Comparison of ENCODE assay signal across 11 cellular contexts in the genomic region with DNA sequence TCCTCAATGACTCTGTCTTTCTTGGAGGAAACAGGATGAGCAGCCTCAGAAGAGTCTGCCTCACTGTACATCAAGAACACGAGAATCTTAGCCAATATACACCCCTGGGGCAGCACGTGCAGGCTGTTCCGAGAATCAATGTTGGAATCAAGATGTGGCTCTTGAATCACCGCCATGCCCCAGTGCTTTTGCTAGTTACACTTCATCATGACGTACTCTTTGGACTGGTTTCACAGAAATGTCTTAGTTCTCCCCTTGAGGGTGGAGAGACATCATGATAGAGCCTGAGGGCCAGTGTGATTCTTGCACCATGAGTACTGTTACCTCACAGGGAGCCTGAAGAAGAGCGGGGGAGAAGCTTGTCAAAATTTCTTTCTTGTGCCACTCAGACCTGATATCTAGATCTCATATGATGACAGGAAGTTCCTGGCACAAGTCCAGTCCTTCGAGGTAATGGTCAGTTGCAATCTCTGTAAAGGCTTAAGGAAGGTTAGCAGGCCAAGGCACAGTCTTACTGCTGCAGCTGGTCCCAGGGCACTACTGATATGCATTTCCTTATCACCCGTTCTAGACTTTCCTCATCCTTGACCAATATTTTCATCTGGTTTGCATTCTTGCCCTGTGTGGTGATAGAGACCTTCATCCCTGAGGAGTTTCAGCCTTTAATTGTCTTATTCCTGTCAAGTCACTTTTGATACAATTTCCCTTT. TPM values are rescaled to one million over a fixed set of nuclear protein-coding genes. Genes with fewer than 3 reads are reported as not detected.
A peak's percentile ranks its signal among the peaks of the same experiment; 100 is the strongest.
DNase-seq lines count a peak whose midpoint lies in the region; ATAC-seq and TF ChIP-seq lines count a peak whose summit lies in the region.
"Had no signal": no experiment of that assay in that cellular context is flagged by ENCODE, and none has a peak within 500 bp of the region (broad histone marks: within the 10 kb centered on the region; RNA-seq: fewer than 3 reads in every experiment).

No MANE protein-coding gene starts in this region.

- H3K4me3 Mint-ChIP-seq in endodermal cell: no peak overlapping the region
- H3K4me3 Mint-ChIP-seq: activated CD4-positive, alpha-beta T cell treated with anti-CD3 and anti-CD28 coated beads for 36 hours had no signal

- no TSS peak for BruUV-seq in PC-3 (replicated peaks; lab: Mats Ljungman, UMichigan)

- no peak overlapping the region for H3K9ac ChIP-seq in PC-3 (ENCODE audit: low read length)
- H3K9ac ChIP-seq in endodermal cell (ENCODE audit: extremely low read depth, low read length, poor library complexity, severe bottlenecking): no peak overlapping the region

- H3F3A ChIP-seq in PC-3 (ENCODE audit: low read length, unreplicated experiment): no peaks in the 10 kb centered on the region

- H3K27ac ChIP-seq in PC-3 (ENCODE audit: low read length): no peak overlapping the region
- peak overlapping the region; percentile 62 to 91 (median 82) for H3K27ac ChIP-seq in right lobe of liver
- no peak overlapping the region for H3K27ac ChIP-seq in aorta (ENCODE audit: low read depth in 1 of 2, low read length in 2 of 2)
- no peak overlapping the region for H3K27ac ChIP-seq in endodermal cell (ENCODE audit: low read depth, low read length)
- H3K27ac ChIP-seq: SJSA1 had no signal

- H3K36me3 ChIP-seq in PC-3 (ENCODE audit: low read depth, low read length) (no peaks in the 10 kb centered on the region), right lobe of liver (no peaks in the 10 kb centered on the region), aorta (ENCODE audit: control insufficient read depth in 1 of 2, insufficient read depth in 2 of 2, low read length in 1 of 2) (no peaks in the 10 kb centered on the region), endodermal cell (ENCODE audit: control insufficient read depth, insufficient read depth, low read length) (no peaks in the 10 kb centered on the region)
- H3K36me3 ChIP-seq: SJSA1 had no signal

- POLR2A ChIA-PET in PC-3 (lab: Charles Lee; ENCODE audit: unreplicated experiment): interaction anchor here (0.7 kb wide), 1 partner anchor 309 kb away, joined by 3 read pairs; no protein-coding TSS in a partner anchor

- no peaks in the 10 kb centered on the region for H4K20me1 ChIP-seq in PC-3 (ENCODE audit: low read length)

- intact Hi-C loops in PC-3 (cut with micrococcal nuclease) (loop anchor here (10.0 kb wide), 1 partner anchor 506 kb away; no protein-coding TSS in a partner anchor), right lobe of liver (cut with DNase I) (loop anchor here in 1 of 2 donors (10.0 kb wide), 1 partner anchor 66 kb away; the partner anchor contains the start of gene MYO1B), aorta (cut with DNase I) (loop anchor here in 1 of 2 donors (10.0 kb wide), 1 partner anchor 46 kb away; no protein-coding TSS in a partner anchor)

- CTCF ChIA-PET in PC-3 (lab: Charles Lee): no interaction called here

- 27% methylated on average over 5 of the region's 8 CpGs for WGBS in right lobe of liver (ENCODE audit: insufficient coverage, low coverage, low lambda C conversion rate, missing lambda C conversion rate)
- WGBS in aorta, 2 donors: 29 to 40% methylated on average over 8 of the region's 8 CpGs
- WGBS in endodermal cell (ENCODE audit: insufficient coverage in 1 of 2, insufficient read length in 1 of 2), 2 experiments: 94 to 96% methylated on average over 8 of the region's 8 CpGs

- no peak overlapping the region for H3K4me2 ChIP-seq in PC-3 (ENCODE audit: low read length)

- DNase-seq in PC-3 (peak; percentile 58), right lobe of liver (peak; percentile 45 to 66 (median 63)), aorta (peak; percentile 54 to 78), endodermal cell (no peak)
- no peak for DNase-seq in stimulated activated CD8-positive, alpha-beta memory T cell treated with anti-CD3 and anti-CD28 coated beads, Interleukin-4, amount 100 ng/mL, for 48 hours
- DNase-seq: activated CD4-positive, alpha-beta T cell treated with anti-CD3 and anti-CD28 coated beads for 36 hours; DND-41; NCI-H510A had no signal

- peaks cover 30% of the 10 kb centered on the region for H3K4me1 ChIP-seq in PC-3 (ENCODE audit: insufficient read depth, low read length)
- H3K4me1 ChIP-seq in right lobe of liver: peaks cover 0 to 62% (median 24%) of the 10 kb centered on the region in 4 donors
- peaks cover 6 to 9% of the 10 kb centered on the region in 2 donors for H3K4me1 ChIP-seq in aorta (ENCODE audit: control insufficient read depth in 1 of 2, insufficient read depth in 2 of 2, low read length in 2 of 2)
- H3K4me1 ChIP-seq in endodermal cell (ENCODE audit: control insufficient read depth, insufficient read depth, low read length): peaks cover 16% of the 10 kb centered on the region

- H3K9me2 ChIP-seq in PC-3 (replicated peaks; ENCODE audit: low read length): 0 out of 2 replicates have a peak, but pooled peaks cover 3% of the 10 kb centered on the region

- no peak overlapping the region for H2AFZ ChIP-seq in PC-3 (ENCODE audit: low read length)

- no peak overlapping the region for H3K4me3 ChIP-seq in PC-3 (ENCODE audit: low read length)
- H3K4me3 ChIP-seq in right lobe of liver: peak overlapping the region in 1 of 3 donors; percentile 20
- H3K4me3 ChIP-seq in aorta (ENCODE audit: low read length in 2 of 2): no peak overlapping the region
- no peak overlapping the region for H3K4me3 ChIP-seq in endodermal cell (ENCODE audit: low read length)
- H3K4me3 ChIP-seq: SJSA1 had no signal

- no peaks in the 10 kb centered on the region for H3K27me3 ChIP-seq in PC-3 (ENCODE audit: low read length)
- H3K27me3 ChIP-seq in right lobe of liver: no peaks in the 10 kb centered on the region
- no peaks in the 10 kb centered on the region for H3K27me3 ChIP-seq in aorta (ENCODE audit: control insufficient read depth in 1 of 2, insufficient read depth in 2 of 2, low read length in 1 of 2)
- no peaks in the 10 kb centered on the region for H3K27me3 ChIP-seq in endodermal cell (ENCODE audit: control insufficient read depth, insufficient read depth, low read length, poor library complexity, severe bottlenecking)
- H3K27me3 ChIP-seq: SJSA1 had no signal

- ATAC-seq in PC-3 (no peak), esophagus mucosa (peak; percentile 95), right lobe of liver (peak; percentile 29 to 44 (median 38)), aorta (ENCODE audit: low FRiP score) (peak; percentile 76)
- no peak for ATAC-seq in activated CD4-positive, CD25-positive, alpha-beta regulatory T cell treated with anti-CD3 and anti-CD28 coated beads, Interleukin-2, amount 50 U/mL, for 24 hours
- ATAC-seq: activated CD4-positive, alpha-beta T cell treated with anti-CD3 and anti-CD28 coated beads for 36 hours had no signal

- no peaks in the 10 kb centered on the region for H3K36me3 Mint-ChIP-seq in endodermal cell (ENCODE audit: low read depth)

- no peaks in the 10 kb centered on the region for H3K9me3 Mint-ChIP-seq in endodermal cell

- TF ChIP-seq CTCF in PC-3 (conservative IDR thresholded peaks at IDR 0.05; ENCODE audit: low read depth, low read length): no peak
- TF ChIP-seq CTCF in right lobe of liver (IDR thresholded peaks at IDR 0.05): no peak
- no peak for TF ChIP-seq CTCF in endodermal cell (conservative IDR thresholded peaks at IDR 0.05)

- H3K4me1 Mint-ChIP-seq in endodermal cell: peaks cover 61% of the 10 kb centered on the region

- no peak for TF ChIP-seq POLR2A in right lobe of liver (IDR thresholded peaks at IDR 0.05)

- H3K79me2 ChIP-seq in PC-3 (ENCODE audit: low read length): no peaks in the 10 kb centered on the region

- no peaks in the 10 kb centered on the region for H3K27me3 Mint-ChIP-seq in endodermal cell (ENCODE audit: insufficient read depth)
- H3K27me3 Mint-ChIP-seq: activated CD4-positive, alpha-beta T cell treated with anti-CD3 and anti-CD28 coated beads for 36 hours had no signal

- H3K27ac Mint-ChIP-seq in endodermal cell: no peak overlapping the region
- H3K27ac Mint-ChIP-seq: activated CD4-positive, alpha-beta T cell treated with anti-CD3 and anti-CD28 coated beads for 36 hours had no signal

- no peaks in the 10 kb centered on the region for H3K9me3 ChIP-seq in PC-3 (ENCODE audit: low read length)
- no peaks in the 10 kb centered on the region for H3K9me3 ChIP-seq in right lobe of liver
- no peaks in the 10 kb centered on the region for H3K9me3 ChIP-seq in aorta (ENCODE audit: control insufficient read depth, low read length)
- H3K9me3 ChIP-seq in endodermal cell (ENCODE audit: control insufficient read depth, low read length): no peaks in the 10 kb centered on the region
- H3K9me3 ChIP-seq: SJSA1 had no signal

RNA-seq across cellular contexts. Expression of gene STAT4, which starts 28.2 kb away (rescaled TPM):
- total RNA-seq in PC-3 (2014; rRNA removed): 1.6 and 2.2 TPM in 2 replicates
- total RNA-seq in esophagus mucosa: 0.88 TPM
- total RNA-seq in right lobe of liver: 1 to 10 TPM in 5 of 6 experiments, under 1 TPM in 1; 0.90 to 6.1 (median 3.2) TPM
- 1 to 10 TPM; 3.8 to 7.7 TPM for total RNA-seq in aorta
- polyA plus RNA-seq in aorta: 1 to 10 TPM; 1.1 to 2.2 TPM
- total RNA-seq in endodermal cell: 1 to 10 TPM; 3.2 to 8.8 TPM
- 2.2 TPM for polyA plus RNA-seq in endodermal cell (2013, experiment 1 of 2)
- 3.2 TPM for polyA plus RNA-seq in endodermal cell (2013, experiment 2 of 2)

Comparison
In these comparisons a context has a peak if more than half of its experiments do, and no peak if none do; other contexts are left out.
1. ATAC-seq: peak in esophagus mucosa (single experiment), right lobe of liver (4 of 4) and aorta (single experiment); none in PC-3 (single experiment) and activated CD4-positive, CD25-positive, alpha-beta regulatory T cell treated with anti-CD3 and anti-CD28 coated beads, Interleukin-2, amount 50 U/mL, for 24 hours (0 of 2).
2. DNase-seq: peak in PC-3 (single experiment), right lobe of liver (3 of 3) and aorta (2 of 2); none in endodermal cell (single experiment) and stimulated activated CD8-positive, alpha-beta memory T cell treated with anti-CD3 and anti-CD28 coated beads, Interleukin-4, amount 100 ng/mL, for 48 hours (single experiment).
3. H3K27ac ChIP-seq: peak in right lobe of liver (3 of 3); none in PC-3 (single experiment), aorta (0 of 2) and endodermal cell (single experiment).